9 cellular contexts compared by ENCODE assay signal in the genomic region with DNA sequence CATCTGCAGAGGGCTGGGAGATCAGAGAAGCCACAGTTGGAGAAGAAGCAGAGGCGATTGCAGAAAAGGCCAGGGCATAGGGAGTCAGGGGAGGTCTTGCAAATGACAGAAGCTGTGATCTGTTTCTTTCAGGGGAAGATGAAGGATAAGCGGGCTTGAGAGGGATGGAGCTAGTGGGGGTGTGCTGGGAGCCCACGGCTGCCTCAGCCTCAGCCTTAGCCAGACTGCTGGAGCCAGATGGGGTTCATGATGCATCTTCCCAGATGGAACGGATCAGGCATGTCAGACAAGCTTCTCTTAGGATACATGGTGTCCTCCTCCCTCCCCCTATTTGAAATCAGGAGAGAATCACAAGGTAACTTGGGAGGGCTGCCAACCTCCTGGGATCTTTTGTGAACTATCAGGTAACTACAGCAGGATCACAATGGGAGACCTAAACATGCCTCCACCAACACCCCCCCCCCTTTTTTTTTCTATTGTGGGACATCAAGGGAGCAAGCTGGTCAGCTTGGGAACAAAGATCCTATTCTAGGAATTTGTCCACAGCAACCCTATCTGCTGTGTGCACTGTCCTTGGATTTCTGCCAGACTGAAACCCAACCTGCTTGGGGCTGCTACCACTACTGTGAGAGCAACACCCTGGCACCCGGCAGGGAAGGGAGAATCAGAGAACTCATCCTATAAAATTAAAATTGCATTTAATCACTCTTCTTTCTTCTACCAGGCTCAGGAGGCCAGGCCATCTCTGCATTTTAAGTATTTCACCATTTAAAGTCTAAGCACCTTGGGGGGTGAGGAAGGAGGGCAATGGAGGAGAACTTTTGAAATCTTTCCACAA. TPM values are rescaled to one million over a fixed set of nuclear protein-coding genes. Genes with fewer than 3 reads are reported as not detected.
A peak's percentile ranks its signal among the peaks of the same experiment; 100 is the strongest.
DNase-seq lines count a peak whose midpoint lies in the region; ATAC-seq, FAIRE-seq and TF ChIP-seq lines count a peak whose summit lies in the region.
"Had no signal": no experiment of that assay in that cellular context is flagged by ENCODE, and none has a peak within 500 bp of the region (broad histone marks: within the 10 kb centered on the region; RNA-seq: fewer than 3 reads in every experiment).

No MANE protein-coding gene starts in this region.

- H3K4me2 ChIP-seq in H9 (ENCODE audit: insufficient read depth, insufficient read length, low read length), result peak overlapping the region; percentile 1

- no peak overlapping the region for H2BK12ac ChIP-seq in H9 (ENCODE audit: insufficient read length, low read depth, low read length)

- H4K8ac ChIP-seq in H9 (replicated peaks; ENCODE audit: insufficient read length, low read depth, low read length), result no peak overlapping the region

- H3K4me3 ChIP-seq in esophagus (ENCODE audit: low read depth in 1 of 2, low read length in 2 of 2) (no peak overlapping the region), pancreas (no peak overlapping the region)

- no peak overlapping the region for H3K56ac ChIP-seq in H9 (ENCODE audit: insufficient read length, low read depth, low read length)

- H3K79me1 ChIP-seq in H9 (ENCODE audit: insufficient read depth, low read depth, low read length, poor library complexity, severe bottlenecking), result no peaks in the 10 kb centered on the region

- H3K4ac ChIP-seq in H9 (ENCODE audit: low read depth, low read length), result no peak overlapping the region

- no peak overlapping the region for H2AFZ ChIP-seq in H9 (ENCODE audit: low read length)

- H3K9me3 ChIP-seq in H9 (ENCODE audit: control insufficient read depth, low read depth, low read length) (no peaks in the 10 kb centered on the region), esophagus (ENCODE audit: control insufficient read depth in 2 of 2, insufficient read depth in 1 of 2, low read depth in 1 of 2, low read length in 1 of 2) (no peaks in the 10 kb centered on the region), pancreas (no peaks in the 10 kb centered on the region)

- no peak overlapping the region for H4K5ac ChIP-seq in H9 (ENCODE audit: insufficient read length, low read depth, low read length)

- no peak overlapping the region for H3K27ac ChIP-seq in H9 (ENCODE audit: insufficient read length, low read depth, low read length)
- peak overlapping the region; percentile 29 to 47 for H3K27ac ChIP-seq in esophagus (ENCODE audit: low read depth in 2 of 2, low read length in 1 of 2)
- no peak overlapping the region for H3K27ac ChIP-seq in pancreas

- no peak overlapping the region for H2AK5ac ChIP-seq in H9 (ENCODE audit: insufficient read length, low read length)

- H3K36me3 Mint-ChIP-seq in H9 (ENCODE audit: insufficient read depth in 1 of 3, low read depth in 3 of 3), result no peaks in the 10 kb centered on the region

- TF ChIP-seq CTCF in H9 (conservative IDR thresholded peaks at IDR 0.05) (no peak), pancreas (IDR thresholded peaks at IDR 0.05) (no peak)

- no peak overlapping the region for H2BK120ac ChIP-seq in H9 (ENCODE audit: low read depth, low read length, poor library complexity, severe bottlenecking)

- H3K27me3 ChIP-seq in H9 (ENCODE audit: insufficient read depth, low read length), result no peaks in the 10 kb centered on the region
- no peaks in the 10 kb centered on the region for H3K27me3 ChIP-seq in esophagus (ENCODE audit: control insufficient read depth in 1 of 2, insufficient read depth in 2 of 2, low read length in 2 of 2)
- no peaks in the 10 kb centered on the region for H3K27me3 ChIP-seq in pancreas

- H3K9ac ChIP-seq in H9 (ENCODE audit: extremely low read depth, insufficient read length, low read length), result no peak overlapping the region

- FAIRE-seq in pancreas (lab: Jason Lieb, UNC), result no peak

- peaks cover 9% of the 10 kb centered on the region; the same call in 1 of the 2 replicates for H3K4me1 ChIP-seq in H9 (ENCODE audit: insufficient read depth, low read length)
- peaks cover 3 to 10% of the 10 kb centered on the region in 2 donors for H3K4me1 ChIP-seq in esophagus (ENCODE audit: control insufficient read depth in 2 of 2, insufficient read depth in 2 of 2, low read length in 1 of 2)
- peaks cover 0 to 9% (median 0%) of the 10 kb centered on the region in 3 donors for H3K4me1 ChIP-seq in pancreas

- no peaks in the 10 kb centered on the region for H3K23me2 ChIP-seq in H9 (ENCODE audit: insufficient read length, low read depth, low read length, poor library complexity, severe bottlenecking)

- no peak overlapping the region for H2BK5ac ChIP-seq in H9 (ENCODE audit: insufficient read length, low read length)

- no peaks in the 10 kb centered on the region for H3K36me3 ChIP-seq in esophagus (ENCODE audit: control insufficient read depth in 2 of 2, insufficient read depth in 2 of 2, low read length in 1 of 2)
- no peaks in the 10 kb centered on the region for H3K36me3 ChIP-seq in pancreas

- no peak overlapping the region for H4K91ac ChIP-seq in H9 (ENCODE audit: insufficient read length, low read depth, low read length)

- H3K27me3 Mint-ChIP-seq in H9 (ENCODE audit: low read depth), result no peaks in the 10 kb centered on the region

- H3K79me2 ChIP-seq in H9 (ENCODE audit: insufficient read depth, low read length), result no peaks in the 10 kb centered on the region

- no peaks in the 10 kb centered on the region for H4K20me1 ChIP-seq in H9 (ENCODE audit: control insufficient read depth, insufficient read depth, insufficient read length)

- H2BK20ac ChIP-seq in H9 (ENCODE audit: low read depth, low read length, poor library complexity, severe bottlenecking), result no peak overlapping the region

- DNase-seq in H9, result no peak
- DNase-seq in NCI-H748 treated with DMSO at 0.1 percent for 48 hours (lab: John Stamatoyannopoulos, UW), result peak; percentile 90
- peak in 2 of 6 donors; percentile 31 to 44 for DNase-seq in pancreas

- peaks cover 46 to 52% of the 10 kb centered on the region in 2 experiments for H3K4me1 Mint-ChIP-seq in H9

- ATAC-seq in pancreas (peak in 3 of 4 donors; percentile 65 to 72 (median 70)), HG02571 (IDR thresholded peaks at IDR 0.05; ENCODE audit: unreplicated experiment) (no peak), HG03139 (IDR thresholded peaks at IDR 0.05; ENCODE audit: unreplicated experiment) (no peak), GM18867 (IDR thresholded peaks at IDR 0.05; ENCODE audit: unreplicated experiment) (no peak), GM19463 (IDR thresholded peaks at IDR 0.05; ENCODE audit: unreplicated experiment) (no peak)

- no peak overlapping the region for H3K23ac ChIP-seq in H9 (ENCODE audit: insufficient read length, low read depth, low read length)

- peak overlapping the region in 2 of 3 experiments; percentile 38 to 91; a peak in 5 of 7 replicates for H3K27ac Mint-ChIP-seq in H9
- H3K27ac Mint-ChIP-seq: dendritic cell treated with granulocyte-macrophage colony-stimulating factor and Interleukin-4, amounts not matched to agents 40 ng/mL and 50 ng/mL, for 4 days had no signal

- peak overlapping the region; percentile 45 for H3K18ac ChIP-seq in H9 (ENCODE audit: insufficient read length, low read depth, low read length)

- WGBS in H9 (ENCODE audit: extremely low coverage, insufficient read length, low lambda C conversion rate), result no CpG with 5 or more reads among the region's 5 CpGs
- 44 to 55% methylated on average over 5 of the region's 5 CpGs for WGBS in esophagus, 2 donors
- 60 to 69% methylated on average over 5 of the region's 5 CpGs for WGBS in pancreas, 2 donors

- peak overlapping the region; percentile 80 for H3K14ac ChIP-seq in H9 (ENCODE audit: insufficient read depth, low read length)

- no peaks in the 10 kb centered on the region for H3K9me3 Mint-ChIP-seq in H9
- H3K9me3 Mint-ChIP-seq: dendritic cell treated with granulocyte-macrophage colony-stimulating factor and Interleukin-4, amounts not matched to agents 40 ng/mL and 50 ng/mL, for 4 days had no signal

- intact Hi-C loops in pancreas (cut with DNase I), result no loop called here

- H3T11ph ChIP-seq in H9 (ENCODE audit: low read length), result no peak overlapping the region

- peak overlapping the region in 1 of 2 experiments; percentile 61; a peak in 3 of 5 replicates for H3K4me3 Mint-ChIP-seq in H9
- H3K4me3 Mint-ChIP-seq: dendritic cell treated with granulocyte-macrophage colony-stimulating factor and Interleukin-4, amounts not matched to agents 40 ng/mL and 50 ng/mL, for 4 days had no signal

- no peak overlapping the region for H2BK15ac ChIP-seq in H9 (ENCODE audit: low read depth, low read length)

RNA-seq across cellular contexts. Expression of a gene that starts 10.7 kb away (rescaled TPM):
- total RNA-seq in H9 (2021) (257 and 260 TPM in 2 replicates), pancreas (10 to 100 TPM; 35.0 to 79.7 (median 60.3) TPM)
- polyA plus RNA-seq in esophagus (100 to 1,000 TPM in 1 of 2 donors, 10 to 100 TPM in 1; 40.7 to 102 TPM), pancreas (10 to 100 TPM; 16.3 to 36.7 TPM)

Comparison
In these comparisons a context has a peak if more than half of its experiments do, and no peak if none do; other contexts are left out.
1. H3K27ac ChIP-seq: peak in esophagus (2 of 2); none in H9 (single experiment) and pancreas (0 of 4).
2. ATAC-seq: peak in pancreas (3 of 4); none in HG02571 (single experiment), HG03139 (single experiment), GM18867 (single experiment) and GM19463 (single experiment).